ENCODE assay signal across 8 cellular contexts in genomic region chr6:168956884-168957730, GRCh38.
DNase-seq lines count a peak whose midpoint lies in the region; ATAC-seq, FAIRE-seq and TF ChIP-seq lines count a peak whose summit lies in the region.

No MANE protein-coding gene starts in this region.

- no peaks in the 10 kb centered on the region for H3F3A ChIP-seq in Loucy (ENCODE audit: low read depth)

- CTCF ChIA-PET in K562 (lab: Yijun Ruan, JAX; ENCODE audit: low intra/inter-chr PET ratio): interaction anchor here (0.6 to 1.7 kb wide), 4 partner anchors 563 to 1573 kb away, joined by 3 to 6 read pairs (median 4); no protein-coding TSS in a partner anchor

- DNase-seq in DND-41 (peak; percentile 50), SJSA1 (ENCODE audit: low read depth in 1 of 2, low spot score in 2 of 2) (peak; percentile 57 to 71), K562 (ENCODE audit: extremely low read depth in 1 of 4, low spot score in 3 of 4) (peak; percentile 34 to 70 (median 54)), iPS DF 4.7 (ENCODE audit: extremely low read depth, low spot score) (peak; percentile 60), small intestine (peak; percentile 66)
- no peak for DNase-seq in activated CD4-positive, CD25-positive, alpha-beta regulatory T cell treated with anti-CD3 and anti-CD28 coated beads, Interleukin-2, amount 50 U/mL, for 72 hours

- no peaks in the 10 kb centered on the region for H3K79me2 ChIP-seq in DND-41 (ENCODE audit: insufficient read depth, low read length)
- no peaks in the 10 kb centered on the region for H3K79me2 ChIP-seq in Loucy (ENCODE audit: insufficient read depth, low read length)
- no peaks in the 10 kb centered on the region for H3K79me2 ChIP-seq in K562 (ENCODE audit: control insufficient read depth, insufficient read depth, low read length)

- 0% methylated on average over 6 of the region's 6 CpGs for WGBS in K562 (ENCODE audit: insufficient coverage, low coverage, missing lambda C conversion rate)
- WGBS in small intestine, 3 donors: 58 to 60% (median 60%) methylated on average over 6 of the region's 6 CpGs

- TF ChIP-seq RAD21 in K562 (CRISPR knock-in tag; conservative IDR thresholded peaks at IDR 0.05 in 1 of 2, IDR thresholded peaks at IDR 0.05 in 1 of 2): peak; percentile 71 to 80

- H3K9me1 ChIP-seq in K562 (ENCODE audit: control insufficient read depth, insufficient read depth, low read length): no peaks in the 10 kb centered on the region

- H4K20me1 ChIP-seq in DND-41 (ENCODE audit: insufficient read depth, low read length): no peaks in the 10 kb centered on the region
- no peaks in the 10 kb centered on the region for H4K20me1 ChIP-seq in Loucy (ENCODE audit: insufficient read depth, low read length, poor library complexity, severe bottlenecking)
- no peaks in the 10 kb centered on the region for H4K20me1 ChIP-seq in K562 (replicated peaks; ENCODE audit: control insufficient read depth, insufficient read depth, low read length)

- no peak overlapping the region for H3K4me3 ChIP-seq in DND-41 (ENCODE audit: low read depth in 1 of 2, low read length in 2 of 2)
- H3K4me3 ChIP-seq in Loucy (ENCODE audit: low read length, poor library complexity, severe bottlenecking): no peak overlapping the region
- no peak overlapping the region for H3K4me3 ChIP-seq in SJSA1
- no peak overlapping the region for H3K4me3 ChIP-seq in K562
- no peak overlapping the region for H3K4me3 ChIP-seq in small intestine (ENCODE audit: low read depth in 1 of 2, low read length in 2 of 2)

- in situ Hi-C loops in K562 (cut with MboI): no loop called here

- POLR2A ChIA-PET in K562 (lab: Yijun Ruan, JAX): interaction anchor here (0.5 to 1.0 kb wide), 3 partner anchors 34 to 369 kb away, joined by 3 read pairs; no protein-coding TSS in a partner anchor

- no peaks in the 10 kb centered on the region for H3K36me3 ChIP-seq in DND-41 (ENCODE audit: insufficient read depth, low read length)
- no peaks in the 10 kb centered on the region for H3K36me3 ChIP-seq in Loucy (ENCODE audit: insufficient read depth, low read length)
- no peaks in the 10 kb centered on the region for H3K36me3 ChIP-seq in SJSA1
- no peaks in the 10 kb centered on the region for H3K36me3 ChIP-seq in K562 (ENCODE audit: control insufficient read depth, insufficient read depth, low read length)
- no peaks in the 10 kb centered on the region for H3K36me3 ChIP-seq in small intestine (ENCODE audit: control insufficient read depth in 2 of 2, insufficient read depth in 2 of 2, low read length in 2 of 2)

- H3K27ac ChIP-seq in DND-41 (ENCODE audit: low read length) (no peak overlapping the region), SJSA1 (no peak overlapping the region), K562 (ENCODE audit: extremely low read depth, low read depth, low read length) (no peak overlapping the region), small intestine (ENCODE audit: low read depth in 1 of 2, low read length in 1 of 2) (no peak overlapping the region)

- no peak for TF ChIP-seq POLR2A in K562 (conservative IDR thresholded peaks at IDR 0.05)

- TF ChIP-seq CTCF in DND-41 (IDR thresholded peaks at IDR 0.05; ENCODE audit: borderline replicate concordance, extremely low read depth, low read length, poor library complexity, severe bottlenecking) (peak; percentile 79), Loucy (conservative IDR thresholded peaks at IDR 0.05; ENCODE audit: low read length) (peak; percentile 73), K562 (IDR thresholded peaks at IDR 0.05 in 2 of 3, conservative IDR thresholded peaks at IDR 0.05 in 1 of 3; ENCODE audit: insufficient read depth in 2 of 3, low read depth in 1 of 3, low read length in 3 of 3) (peak; percentile 72 to 85 (median 84))

- H3K9me3 ChIP-seq in DND-41 (ENCODE audit: insufficient read depth, low read length, severe bottlenecking) (no peaks in the 10 kb centered on the region), Loucy (ENCODE audit: insufficient read depth, low read depth, low read length) (no peaks in the 10 kb centered on the region), SJSA1 (replicated peaks) (no peaks in the 10 kb centered on the region), K562 (replicated peaks; ENCODE audit: control insufficient read depth, insufficient read depth, low read depth, low read length) (no peaks in the 10 kb centered on the region), small intestine (ENCODE audit: control insufficient read depth, low read depth) (no peaks in the 10 kb centered on the region)

- no peak overlapping the region for H3K4me2 ChIP-seq in DND-41 (ENCODE audit: insufficient read depth, low read length)
- H3K4me2 ChIP-seq in Loucy (ENCODE audit: low read depth, low read length, poor library complexity, severe bottlenecking): no peak overlapping the region
- no peak overlapping the region for H3K4me2 ChIP-seq in K562 (ENCODE audit: insufficient read depth, low read length)

- no peak for TF ChIP-seq EP300 in K562 (IDR thresholded peaks at IDR 0.05; ENCODE audit: low read length)

- no TSS peak for BruUV-seq in K562 (replicated peaks; lab: Mats Ljungman, UMichigan)

- H2AFZ ChIP-seq in DND-41 (ENCODE audit: low read depth, low read length): no peak overlapping the region
- no peak overlapping the region for H2AFZ ChIP-seq in Loucy (ENCODE audit: low read length)
- no peak overlapping the region for H2AFZ ChIP-seq in K562 (ENCODE audit: low read depth, low read length)

- no peaks in the 10 kb centered on the region for H3K9me2 ChIP-seq in Loucy (replicated peaks; ENCODE audit: low read depth, low read length)

- intact Hi-C loops in K562 (cut with micrococcal nuclease): loop anchor here (2.0 to 5.0 kb wide), 2 partner anchors 532 to 1575 kb away; no protein-coding TSS in a partner anchor

- ATAC-seq in DND-41 (ENCODE audit: insufficient read depth, low read depth) (peak; percentile 78; the same call in 2 of the 3 replicates), GM21723 (IDR thresholded peaks at IDR 0.05; ENCODE audit: unreplicated experiment) (peak; percentile 72), K562 (peak; percentile 95)

- H3K4me1 ChIP-seq in DND-41 (ENCODE audit: insufficient read depth, low read length): no peaks in the 10 kb centered on the region
- H3K4me1 ChIP-seq in Loucy (ENCODE audit: insufficient read depth, low read length, poor library complexity, severe bottlenecking): no peaks in the 10 kb centered on the region
- peaks cover 6% of the 10 kb centered on the region; the same call in 1 of the 2 replicates for H3K4me1 ChIP-seq in SJSA1 (replicated peaks)
- H3K4me1 ChIP-seq in K562 (replicated peaks in 1 of 2; ENCODE audit: control insufficient read depth in 2 of 2, insufficient read depth in 2 of 2, low read length in 2 of 2): no peaks in the 10 kb centered on the region
- H3K4me1 ChIP-seq in small intestine (ENCODE audit: control insufficient read depth in 2 of 2, insufficient read depth in 1 of 2, low read depth in 1 of 2, low read length in 1 of 2): no peaks in the 10 kb centered on the region

- H3K27me3 ChIP-seq in DND-41 (ENCODE audit: insufficient read depth, low read length, poor library complexity) (no peaks in the 10 kb centered on the region), Loucy (ENCODE audit: insufficient read depth, low read length, poor library complexity, severe bottlenecking) (no peaks in the 10 kb centered on the region), SJSA1 (replicated peaks) (no peaks in the 10 kb centered on the region), K562 (ENCODE audit: control insufficient read depth in 2 of 2, insufficient read depth in 2 of 2, low read length in 2 of 2) (peaks cover 0 to 12% of the 10 kb centered on the region in 2 experiments; a peak in 1 of 5 replicates), small intestine (ENCODE audit: control insufficient read depth in 2 of 2, insufficient read depth in 2 of 2, low read length in 2 of 2) (no peaks in the 10 kb centered on the region)

- FAIRE-seq in K562 (lab: Jason Lieb, UNC) (peak; percentile 81), small intestine (lab: Jason Lieb, UNC) (no peak)

- no peak overlapping the region for H3K9ac ChIP-seq in DND-41 (ENCODE audit: low read depth, low read length)
- no peak overlapping the region for H3K9ac ChIP-seq in Loucy (ENCODE audit: low read depth, low read length, poor library complexity, severe bottlenecking)
- H3K9ac ChIP-seq in K562 (ENCODE audit: insufficient read depth in 1 of 2, low read depth in 2 of 2, low read length in 2 of 2): no peak overlapping the region

TF ChIP-seq in K562, 482 proteins besides CTCF, POLR2A, EP300 and RAD21 (continues in another document):
- TF ChIP-seq CEBPG (CRISPR knock-in tag; IDR thresholded peaks at IDR 0.05) (no peak), CEBPG (tag; conservative IDR thresholded peaks at IDR 0.05 in 1 of 2, IDR thresholded peaks at IDR 0.05 in 1 of 2) (peak; percentile 50 to 74; a peak in 3 of 4 replicates), ATF3 (IDR thresholded peaks at IDR 0.05) (peak; percentile 29; the same call in 1 of the 2 replicates), ATF3 (CRISPR knock-in tag; conservative IDR thresholded peaks at IDR 0.05) (no peak), SRSF9 (IDR thresholded peaks at IDR 0.05; ENCODE audit: borderline replicate concordance, low read depth, low read length) (no peak), SMC3 (conservative IDR thresholded peaks at IDR 0.05; ENCODE audit: insufficient read depth, low read depth, low read length) (peak; percentile 57)
- TF ChIP-seq, protein P1, sequence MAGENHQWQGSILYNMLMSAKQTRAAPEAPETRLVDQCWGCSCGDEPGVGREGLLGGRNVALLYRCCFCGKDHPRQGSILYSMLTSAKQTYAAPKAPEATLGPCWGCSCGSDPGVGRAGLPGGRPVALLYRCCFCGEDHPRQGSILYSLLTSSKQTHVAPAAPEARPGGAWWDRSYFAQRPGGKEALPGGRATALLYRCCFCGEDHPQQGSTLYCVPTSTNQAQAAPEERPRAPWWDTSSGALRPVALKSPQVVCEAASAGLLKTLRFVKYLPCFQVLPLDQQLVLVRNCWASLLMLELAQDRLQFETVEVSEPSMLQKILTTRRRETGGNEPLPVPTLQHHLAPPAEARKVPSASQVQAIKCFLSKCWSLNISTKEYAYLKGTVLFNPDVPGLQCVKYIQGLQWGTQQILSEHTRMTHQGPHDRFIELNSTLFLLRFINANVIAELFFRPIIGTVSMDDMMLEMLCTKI (IDR thresholded peaks at IDR 0.05; ENCODE audit: partially characterized antibody): no peak
